Comparison of ENCODE assay signal across 19 cellular contexts in the genomic region with DNA sequence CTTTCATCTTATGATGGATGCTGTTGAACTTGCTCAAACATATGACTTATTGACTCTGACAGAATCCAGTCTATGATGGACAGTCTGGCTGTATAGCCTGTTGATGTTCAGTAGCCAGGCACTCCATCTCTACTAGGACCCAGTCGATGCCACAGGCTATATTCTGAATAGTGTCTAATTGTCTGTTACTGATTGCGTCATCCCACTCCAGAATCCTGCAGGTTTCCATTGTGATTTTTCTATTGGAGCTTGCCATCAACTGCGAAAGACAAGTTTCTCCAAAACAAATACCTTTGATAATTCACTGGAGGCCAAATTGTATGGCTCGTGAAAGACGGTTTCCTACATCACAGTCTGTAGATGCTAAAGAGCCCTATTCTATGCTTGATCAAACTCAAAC.
DNase-seq lines count a peak whose midpoint lies in the region; ATAC-seq, FAIRE-seq and TF ChIP-seq lines count a peak whose summit lies in the region.
"Had no signal": no experiment of that assay in that cellular context is flagged by ENCODE, and none has a peak within 500 bp of the region (broad histone marks: within the 10 kb centered on the region; RNA-seq: fewer than 3 reads in every experiment).

No MANE protein-coding gene starts in this region.

- POLR2A ChIA-PET in HepG2 (lab: Yijun Ruan, JAX) = no interaction called here

- H3K27me3 ChIP-seq in HepG2 (ENCODE audit: control insufficient read depth in 1 of 2, insufficient read depth in 2 of 2, low read length in 2 of 2) (no peaks in the 10 kb centered on the region; a peak in 1 of 5 replicates), right lobe of liver (no peaks in the 10 kb centered on the region), bronchial epithelial cell (ENCODE audit: control insufficient read depth, insufficient read depth, low read length) (no peaks in the 10 kb centered on the region)

- DNase-seq in HepG2 (ENCODE audit: low spot score) (no peak), right lobe of liver (no peak), NCI-H345 (lab: John Stamatoyannopoulos, UW) (peak; percentile 92), bronchial epithelial cell (ENCODE audit: low read depth) (no peak), amniotic stem cell (lab: John Stamatoyannopoulos, UW) (no peak), HPDE6-E6E7 (ENCODE audit: extremely low spot score) (no peak)
- DNase-seq: CD8-positive, alpha-beta T cell; COR-L47; DMS153; DMS79 treated with DMSO at 0.1 percent for 48 hours; EL; H9 had no signal

- no peak for TF ChIP-seq EP300 in HepG2 (IDR thresholded peaks at IDR 0.05; ENCODE audit: low read depth in 2 of 2, low read length in 2 of 2)
- TF ChIP-seq EP300 in HepG2 (CRISPR knock-in tag; IDR thresholded peaks at IDR 0.05; ENCODE audit: borderline replicate concordance) = no peak

- WGBS in HepG2 (ENCODE audit: low lambda C conversion rate) = 41% methylated on average over 5 of the region's 5 CpGs
- 90% methylated on average over 5 of the region's 5 CpGs for WGBS in right lobe of liver (ENCODE audit: insufficient coverage, low coverage, low lambda C conversion rate, missing lambda C conversion rate)

- no peak overlapping the region for H2AFZ ChIP-seq in HepG2 (ENCODE audit: low read length)
- H2AFZ ChIP-seq: GM23338 had no signal

- no TSS peak for BruUV-seq in HepG2 (replicated peaks; lab: Mats Ljungman, UMichigan)

- intact Hi-C loops in HepG2 (cut with micrococcal nuclease; ENCODE audit: unreplicated experiment) (no loop called here), right lobe of liver (cut with DNase I) (no loop called here)

- TF ChIP-seq RAD21 in HepG2 (CRISPR knock-in tag; IDR thresholded peaks at IDR 0.05) = no peak

- no peaks in the 10 kb centered on the region for H4K20me1 ChIP-seq in HepG2 (ENCODE audit: insufficient read depth, low read length)

- H3K9ac ChIP-seq in HepG2 (ENCODE audit: insufficient read depth, low read depth, low read length) = no peak overlapping the region

- H3K4me1 ChIP-seq in HepG2 (ENCODE audit: insufficient read depth, low read length) (no peaks in the 10 kb centered on the region), right lobe of liver (no peaks in the 10 kb centered on the region)

- TF ChIP-seq POLR2A in HepG2 (IDR thresholded peaks at IDR 0.05; ENCODE audit: insufficient read depth in 1 of 2, low read depth in 2 of 2, low read length in 2 of 2) = no peak
- no peak for TF ChIP-seq POLR2A in right lobe of liver (IDR thresholded peaks at IDR 0.05)

- TF ChIP-seq CTCF in HepG2 (CRISPR knock-in tag; IDR thresholded peaks at IDR 0.05) (no peak), right lobe of liver (IDR thresholded peaks at IDR 0.05) (no peak), bronchial epithelial cell (IDR thresholded peaks at IDR 0.05; ENCODE audit: insufficient read depth, low read length, severe bottlenecking) (no peak)

- peaks cover 47% of the 10 kb centered on the region for H3K9me3 ChIP-seq in HepG2 (ENCODE audit: low read length)
- H3K9me3 ChIP-seq in right lobe of liver = no peaks in the 10 kb centered on the region

- in situ Hi-C loops in HepG2 (cut with HindIII; ENCODE audit: extremely low pct_ligation_motif_present, low pct_unique_long_range_greater_than_20kb) = no loop called here

- FAIRE-seq in HepG2 (lab: Jason Lieb, UNC) = no peak
- FAIRE-seq in bronchial epithelial cell (lab: Jason Lieb, UNC) = peak; percentile 52
- FAIRE-seq: A204.1, D721Med, G401.6, GM12891 had no signal

- H3K79me2 ChIP-seq in HepG2 (ENCODE audit: insufficient read depth, low read length) = no peaks in the 10 kb centered on the region

- no peaks in the 10 kb centered on the region for H3K36me3 ChIP-seq in HepG2 (replicated peaks in 1 of 2; ENCODE audit: control insufficient read depth in 1 of 2, insufficient read depth in 2 of 2, low read length in 2 of 2)
- H3K36me3 ChIP-seq in right lobe of liver = no peaks in the 10 kb centered on the region
- H3K36me3 ChIP-seq in bronchial epithelial cell (ENCODE audit: control insufficient read depth, insufficient read depth, low read length) = no peaks in the 10 kb centered on the region

- H3K4me2 ChIP-seq in HepG2 (ENCODE audit: low read depth, low read length) = no peak overlapping the region
- H3K4me2 ChIP-seq: GM23338 had no signal

- CTCF ChIA-PET in HepG2 (lab: Yijun Ruan, JAX; ENCODE audit: low intra/inter-chr PET ratio, low total read pairs) = no interaction called here

- ATAC-seq in HepG2 (no peak), right lobe of liver (no peak), HG02623 (IDR thresholded peaks at IDR 0.05; ENCODE audit: unreplicated experiment) (no peak)
- ATAC-seq: CD8-positive, alpha-beta T cell; GM23338 had no signal

- H3K27ac ChIP-seq in HepG2 (ENCODE audit: extremely low read length, insufficient read depth, low read length) = no peak overlapping the region
- no peak overlapping the region for H3K27ac ChIP-seq in right lobe of liver
- H3K27ac ChIP-seq: HL-60 had no signal

- H3K4me3 ChIP-seq in HepG2 (replicated peaks in 1 of 3; ENCODE audit: insufficient read depth in 1 of 3, low read depth in 2 of 3, low read length in 3 of 3) (no peak overlapping the region), right lobe of liver (no peak overlapping the region), bronchial epithelial cell (ENCODE audit: low read depth, low read length) (no peak overlapping the region)
- H3K4me3 ChIP-seq: GM23338 had no signal

TF ChIP-seq in HepG2, 621 proteins besides CTCF, POLR2A, EP300 and RAD21:
- TF ChIP-seq, protein P1, sequence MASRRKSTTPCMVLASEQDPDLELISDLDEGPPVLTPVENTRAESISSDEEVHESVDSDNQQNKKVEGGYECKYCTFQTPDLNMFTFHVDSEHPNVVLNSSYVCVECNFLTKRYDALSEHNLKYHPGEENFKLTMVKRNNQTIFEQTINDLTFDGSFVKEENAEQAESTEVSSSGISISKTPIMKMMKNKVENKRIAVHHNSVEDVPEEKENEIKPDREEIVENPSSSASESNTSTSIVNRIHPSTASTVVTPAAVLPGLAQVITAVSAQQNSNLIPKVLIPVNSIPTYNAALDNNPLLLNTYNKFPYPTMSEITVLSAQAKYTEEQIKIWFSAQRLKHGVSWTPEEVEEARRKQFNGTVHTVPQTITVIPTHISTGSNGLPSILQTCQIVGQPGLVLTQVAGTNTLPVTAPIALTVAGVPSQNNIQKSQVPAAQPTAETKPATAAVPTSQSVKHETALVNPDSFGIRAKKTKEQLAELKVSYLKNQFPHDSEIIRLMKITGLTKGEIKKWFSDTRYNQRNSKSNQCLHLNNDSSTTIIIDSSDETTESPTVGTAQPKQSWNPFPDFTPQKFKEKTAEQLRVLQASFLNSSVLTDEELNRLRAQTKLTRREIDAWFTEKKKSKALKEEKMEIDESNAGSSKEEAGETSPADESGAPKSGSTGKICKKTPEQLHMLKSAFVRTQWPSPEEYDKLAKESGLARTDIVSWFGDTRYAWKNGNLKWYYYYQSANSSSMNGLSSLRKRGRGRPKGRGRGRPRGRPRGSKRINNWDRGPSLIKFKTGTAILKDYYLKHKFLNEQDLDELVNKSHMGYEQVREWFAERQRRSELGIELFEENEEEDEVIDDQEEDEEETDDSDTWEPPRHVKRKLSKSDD (CRISPR knock-in tag; IDR thresholded peaks at IDR 0.05; ENCODE audit: low read depth) = no peak
- TF ChIP-seq, protein P2, sequence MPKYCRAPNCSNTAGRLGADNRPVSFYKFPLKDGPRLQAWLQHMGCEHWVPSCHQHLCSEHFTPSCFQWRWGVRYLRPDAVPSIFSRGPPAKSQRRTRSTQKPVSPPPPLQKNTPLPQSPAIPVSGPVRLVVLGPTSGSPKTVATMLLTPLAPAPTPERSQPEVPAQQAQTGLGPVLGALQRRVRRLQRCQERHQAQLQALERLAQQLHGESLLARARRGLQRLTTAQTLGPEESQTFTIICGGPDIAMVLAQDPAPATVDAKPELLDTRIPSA (CRISPR knock-in tag; IDR thresholded peaks at IDR 0.05; ENCODE audit: borderline replicate concordance) = no peak
- peak; percentile 62; the same call in 1 of the 2 replicates for TF ChIP-seq CEBPB (IDR thresholded peaks at IDR 0.05; ENCODE audit: borderline replicate concordance, low read depth, low read length)
